14 cellular contexts compared by ENCODE assay signal in the genomic region with DNA sequence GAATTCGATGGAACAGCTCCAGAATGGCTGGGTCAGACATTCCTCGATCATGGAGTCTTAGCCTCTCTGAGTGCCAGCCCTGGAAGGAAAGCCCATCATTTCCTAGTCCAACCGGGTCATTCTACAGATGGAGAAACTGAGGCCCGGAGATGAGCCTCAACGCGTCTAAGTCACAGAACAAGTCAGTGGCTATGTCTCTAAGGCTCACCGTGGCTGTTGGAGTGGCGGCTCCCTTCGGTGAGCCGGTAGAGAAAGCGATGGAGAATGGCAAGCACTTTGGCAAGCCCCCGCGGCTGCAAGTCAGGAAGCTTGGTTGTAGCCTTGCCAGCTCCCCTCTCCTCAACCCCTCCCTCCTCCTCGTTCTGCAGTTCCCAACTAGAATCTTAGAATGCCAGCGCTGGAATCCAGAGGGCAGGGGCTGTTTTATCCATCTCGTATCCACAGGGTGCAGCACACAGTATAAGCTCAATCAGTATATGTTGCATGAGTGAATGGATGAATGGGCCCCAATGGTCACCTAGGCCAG. TPM values are rescaled to one million over a fixed set of nuclear protein-coding genes. Genes with fewer than 3 reads are reported as not detected.
A peak's percentile ranks its signal among the peaks of the same experiment; 100 is the strongest.
DNase-seq lines count a peak whose midpoint lies in the region; ATAC-seq and TF ChIP-seq lines count a peak whose summit lies in the region.
"Had no signal": no experiment of that assay in that cellular context is flagged by ENCODE, and none has a peak within 500 bp of the region (broad histone marks: within the 10 kb centered on the region; RNA-seq: fewer than 3 reads in every experiment).

No MANE protein-coding gene starts in this region.

- no peaks in the 10 kb centered on the region for H3K9me3 ChIP-seq in NT2/D1 (ENCODE audit: insufficient read depth, low read length)
- H3K9me3 ChIP-seq: HAP-1 had no signal

- H3K36me3 ChIP-seq in NT2/D1 (ENCODE audit: insufficient read depth, insufficient read length, low read length), result peaks cover 4% of the 10 kb centered on the region
- H3K36me3 ChIP-seq: HAP-1 had no signal

- peak overlapping the region; percentile 68 for H3K4me3 Mint-ChIP-seq in osteocyte (ENCODE audit: unreplicated experiment)
- H3K4me3 Mint-ChIP-seq in activated naive CD4-positive, alpha-beta T cell treated with anti-CD3 and anti-CD28 coated beads for 36 hours, result no peak overlapping the region
- H3K4me3 Mint-ChIP-seq: memory B cell had no signal

- DNase-seq in A172 (ENCODE audit: low spot score) (peak; percentile 69), NT2/D1 (ENCODE audit: low read depth, low spot score) (no peak), fibroblast of pulmonary artery (ENCODE audit: low read depth) (peak; percentile 72), osteocyte (ENCODE audit: extremely low spot score, unreplicated experiment) (no peak), NCI-H82 (lab: John Stamatoyannopoulos, UW) (no peak)
- no peak for DNase-seq in activated naive CD4-positive, alpha-beta T cell treated with anti-CD3 and anti-CD28 coated beads for 36 hours
- no peak for DNase-seq in activated T-cell treated with anti-CD3 and anti-CD28 coated beads, Interleukin-2, amount 50 U/mL, for 48 hours
- DNase-seq: erythroblast; GF-D8; stimulated activated naive B cell treated with anti-CD40 and anti-IgM and Interleukin-4, amounts not matched to agents 10 μg/mL and 1 μg/mL and 100 μg/mL, for 72 hours had no signal

- TF ChIP-seq CTCF in fibroblast of pulmonary artery (IDR thresholded peaks at IDR 0.05; ENCODE audit: low read length, missing control alignments) (no peak), osteocyte (IDR thresholded peaks at IDR 0.05) (no peak)

- intact Hi-C loops in activated naive CD4-positive, alpha-beta T cell treated with anti-CD3 and anti-CD28 coated beads for 36 hours (cut with micrococcal nuclease), result no loop called here

- CTCF ChIA-PET in activated naive CD4-positive, alpha-beta T cell treated with anti-CD3 and anti-CD28 coated beads for 36 hours (lab: Charles Lee), result no interaction called here

- peaks cover 23% of the 10 kb centered on the region for H3K4me1 Mint-ChIP-seq in osteocyte (ENCODE audit: unreplicated experiment)
- peaks cover 2% of the 10 kb centered on the region for H3K4me1 Mint-ChIP-seq in activated naive CD4-positive, alpha-beta T cell treated with anti-CD3 and anti-CD28 coated beads for 36 hours (ENCODE audit: low read depth)
- H3K4me1 Mint-ChIP-seq: memory B cell had no signal

- H3K27me3 Mint-ChIP-seq in osteocyte (ENCODE audit: unreplicated experiment), result no peaks in the 10 kb centered on the region
- H3K27me3 Mint-ChIP-seq in activated naive CD4-positive, alpha-beta T cell treated with anti-CD3 and anti-CD28 coated beads for 36 hours (ENCODE audit: low read depth), result peaks cover 28% of the 10 kb centered on the region

- ATAC-seq in GM18907 (IDR thresholded peaks at IDR 0.05; ENCODE audit: unreplicated experiment), result no peak

- H3K27me3 ChIP-seq in NT2/D1 (ENCODE audit: insufficient read depth, insufficient read length), result peaks cover 2% of the 10 kb centered on the region

- no peaks in the 10 kb centered on the region for H3K9me3 Mint-ChIP-seq in osteocyte (ENCODE audit: unreplicated experiment)
- H3K9me3 Mint-ChIP-seq in activated naive CD4-positive, alpha-beta T cell treated with anti-CD3 and anti-CD28 coated beads for 36 hours, result no peaks in the 10 kb centered on the region
- H3K9me3 Mint-ChIP-seq: memory B cell; stimulated activated naive B cell treated with anti-CD40 and anti-IgM and Interleukin-4, amounts not matched to agents 10 μg/mL and 1 μg/mL and 100 μg/mL, for 72 hours had no signal

- H3K36me3 Mint-ChIP-seq in osteocyte (ENCODE audit: unreplicated experiment), result no peaks in the 10 kb centered on the region
- no peaks in the 10 kb centered on the region for H3K36me3 Mint-ChIP-seq in activated naive CD4-positive, alpha-beta T cell treated with anti-CD3 and anti-CD28 coated beads for 36 hours (ENCODE audit: low read depth)
- H3K36me3 Mint-ChIP-seq: memory B cell; stimulated activated naive B cell treated with anti-CD40 and anti-IgM and Interleukin-4, amounts not matched to agents 10 μg/mL and 1 μg/mL and 100 μg/mL, for 72 hours had no signal

- H3K4me3 ChIP-seq in NT2/D1 (ENCODE audit: insufficient read length, low read depth) (peak overlapping the region; percentile 42), fibroblast of pulmonary artery (replicated peaks; ENCODE audit: low read depth, low read length) (no peak overlapping the region)
- H3K4me3 ChIP-seq: HAP-1 had no signal

- peaks cover 8% of the 10 kb centered on the region for H3K4me1 ChIP-seq in NT2/D1 (ENCODE audit: insufficient read depth, insufficient read length)

- H3K27ac Mint-ChIP-seq in osteocyte (ENCODE audit: unreplicated experiment), result no peak overlapping the region
- H3K27ac Mint-ChIP-seq in activated naive CD4-positive, alpha-beta T cell treated with anti-CD3 and anti-CD28 coated beads for 36 hours, result no peak overlapping the region
- H3K27ac Mint-ChIP-seq: memory B cell; stimulated activated naive B cell treated with anti-CD40 and anti-IgM and Interleukin-4, amounts not matched to agents 10 μg/mL and 1 μg/mL and 100 μg/mL, for 72 hours had no signal

- H3K9ac ChIP-seq in NT2/D1 (ENCODE audit: insufficient read length, low read depth), result peak overlapping the region; percentile 73

RNA-seq across cellular contexts. Expression of a gene that starts 0.4 kb away (rescaled TPM):
- 1.9 and 5.0 TPM in 2 replicates for total RNA-seq in A172 (2014; rRNA removed; shearing (Covaris generic))
- 0.51 and 0.81 TPM in 2 replicates for total RNA-seq in osteocyte
- not detected for total RNA-seq in activated naive CD4-positive, alpha-beta T cell treated with anti-CD3 and anti-CD28 coated beads for 36 hours
- total RNA-seq: activated CD8-positive, alpha-beta memory T cell treated with anti-CD3 and anti-CD28 coated beads for 36 hours had no signal

RNA-seq across cellular contexts. Expression of a gene that starts 13.6 kb away (rescaled TPM):
- total RNA-seq in A172 (2014; rRNA removed; shearing (Covaris generic)), result 1.2 and 1.3 TPM in 2 replicates
- not detected in 2 replicates for total RNA-seq in osteocyte
- total RNA-seq in activated naive CD4-positive, alpha-beta T cell treated with anti-CD3 and anti-CD28 coated beads for 36 hours, result not detected
- total RNA-seq: activated CD8-positive, alpha-beta memory T cell treated with anti-CD3 and anti-CD28 coated beads for 36 hours had no signal

RNA-seq across cellular contexts. Expression of a gene that starts 54.4 kb away (rescaled TPM):
- total RNA-seq in A172 (2014; rRNA removed; shearing (Covaris generic)), result 56.5 and 58.3 TPM in 2 replicates
- 28.6 and 32.5 TPM in 2 replicates for total RNA-seq in osteocyte
- total RNA-seq in activated naive CD4-positive, alpha-beta T cell treated with anti-CD3 and anti-CD28 coated beads for 36 hours, result 100 to 1,000 TPM; 114 to 115 TPM

Comparison
In these comparisons a context has a peak if more than half of its experiments do, and no peak if none do; other contexts are left out.
1. DNase-seq: peak in A172 (single experiment) and fibroblast of pulmonary artery (single experiment); none in NT2/D1 (single experiment), osteocyte (single experiment), activated naive CD4-positive, alpha-beta T cell treated with anti-CD3 and anti-CD28 coated beads for 36 hours (single experiment), activated T-cell treated with anti-CD3 and anti-CD28 coated beads, Interleukin-2, amount 50 U/mL, for 48 hours (0 of 2) and NCI-H82 (single experiment).